ENCODE assay signal across 8 cellular contexts in the genomic region with DNA sequence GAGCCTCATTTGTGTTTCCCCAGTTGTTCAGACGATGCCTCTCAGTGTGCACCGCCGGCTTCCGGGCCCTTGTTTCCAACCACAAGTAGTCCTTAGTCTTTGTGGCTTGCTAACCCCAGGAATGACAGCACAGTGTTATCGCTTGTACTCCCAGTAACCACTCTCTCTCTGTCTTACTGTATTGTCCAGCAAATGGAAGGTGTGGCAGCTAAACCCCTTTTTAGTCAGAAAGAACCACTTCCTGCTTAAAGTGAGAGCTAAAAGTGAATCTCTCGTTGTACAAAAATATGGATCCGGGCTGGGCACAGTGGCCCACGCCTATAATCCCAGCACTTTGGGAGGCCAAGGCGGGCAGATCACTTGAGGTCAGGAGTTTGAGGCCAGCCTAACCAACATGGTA.
DNase-seq lines count a peak whose midpoint lies in the region; ATAC-seq lines count a peak whose summit lies in the region.
"Had no signal": no experiment of that assay in that cellular context is flagged by ENCODE, and none has a peak within 500 bp of the region (broad histone marks: within the 10 kb centered on the region; RNA-seq: fewer than 3 reads in every experiment).

No MANE protein-coding gene starts in this region.

- DNase-seq in Kasumi-1 (lab: John Stamatoyannopoulos, UW) (peak; percentile 69 to 74), NCI-H2196 treated with DMSO at 0.1 percent for 48 hours (lab: John Stamatoyannopoulos, UW; ENCODE audit: unreplicated experiment) (no peak), Karpas-422 (no peak), NCI-H2107 (lab: John Stamatoyannopoulos, UW) (no peak)
- DNase-seq in activated T-cell treated with anti-CD3 and anti-CD28 coated beads, Interleukin-2, amount 50 U/mL, for 1 hour = peak; percentile 32
- DNase-seq in stimulated activated CD4-positive, alpha-beta T cell treated with anti-CD3 and anti-CD28 coated beads, Interleukin-1b, Interleukin-23, amount 100 ng/mL, for 4 hours (ENCODE audit: low read depth in 2 of 2) = peak; percentile 8 to 18

- H3K9me2 ChIP-seq in Karpas-422 (replicated peaks; ENCODE audit: insufficient read depth, low read length) = no peaks in the 10 kb centered on the region

- H4K20me1 ChIP-seq in Karpas-422 (ENCODE audit: insufficient read depth, low read depth, low read length) = no peaks in the 10 kb centered on the region

- H3K79me2 ChIP-seq in Karpas-422 (ENCODE audit: low read length) = no peaks in the 10 kb centered on the region

- ATAC-seq in GM21515 (IDR thresholded peaks at IDR 0.05; ENCODE audit: unreplicated experiment) = peak; percentile 55

- no peak overlapping the region for H3K4me3 ChIP-seq in Karpas-422 (ENCODE audit: low read length)
- H3K4me3 ChIP-seq: SJSA1 had no signal

- H3K4me2 ChIP-seq in Karpas-422 (ENCODE audit: low read depth, low read length, poor library complexity, severe bottlenecking) = no peak overlapping the region

- H3K9me3 ChIP-seq in Karpas-422 (ENCODE audit: low read length) = no peaks in the 10 kb centered on the region
- H3K9me3 ChIP-seq: SJSA1 had no signal

- no peak overlapping the region for H3K9ac ChIP-seq in Karpas-422 (ENCODE audit: low read length)

- no peak overlapping the region for H3K27ac ChIP-seq in Karpas-422 (ENCODE audit: low read length)
- H3K27ac ChIP-seq: SJSA1 had no signal

- no peaks in the 10 kb centered on the region for H3K4me1 ChIP-seq in Karpas-422 (ENCODE audit: low read length)

- no peaks in the 10 kb centered on the region for H3K27me3 ChIP-seq in Karpas-422 (ENCODE audit: low read length)
- H3K27me3 ChIP-seq: SJSA1 had no signal

- no peaks in the 10 kb centered on the region for H3K36me3 ChIP-seq in Karpas-422 (ENCODE audit: insufficient read depth, low read length)
- H3K36me3 ChIP-seq: SJSA1 had no signal

- no peak overlapping the region for H2AFZ ChIP-seq in Karpas-422 (ENCODE audit: low read length)

Comparison
In these comparisons a context has a peak if more than half of its experiments do, and no peak if none do; other contexts are left out.
1. DNase-seq: peak in Kasumi-1 (2 of 2), activated T-cell treated with anti-CD3 and anti-CD28 coated beads, Interleukin-2, amount 50 U/mL, for 1 hour (single experiment) and stimulated activated CD4-positive, alpha-beta T cell treated with anti-CD3 and anti-CD28 coated beads, Interleukin-1b, Interleukin-23, amount 100 ng/mL, for 4 hours (2 of 2); none in NCI-H2196 treated with DMSO at 0.1 percent for 48 hours (single experiment), Karpas-422 (single experiment) and NCI-H2107 (single experiment).